31 cellular contexts compared by ENCODE assay signal in the genomic region with DNA sequence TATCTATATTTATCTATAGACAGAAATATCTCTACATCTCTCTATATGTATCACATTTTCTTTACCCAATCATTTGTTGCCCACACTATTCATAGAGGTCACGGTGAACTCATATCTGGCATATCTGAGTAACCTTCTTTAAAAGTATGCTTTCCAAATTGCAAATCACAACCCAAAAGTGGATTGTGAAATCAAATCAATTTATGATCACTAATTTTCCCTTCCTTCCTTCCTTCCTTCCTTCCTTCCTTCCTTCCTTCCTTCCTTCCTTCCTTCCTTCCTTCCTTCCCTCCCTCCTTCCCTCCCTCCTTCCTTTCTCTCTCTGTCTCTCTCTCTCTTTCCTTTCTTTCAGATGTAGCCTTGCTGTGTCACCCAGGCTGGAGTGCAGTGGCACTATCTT.
"Had no signal": no experiment of that assay in that cellular context is flagged by ENCODE, and none has a peak within 500 bp of the region (broad histone marks: within the 10 kb centered on the region; RNA-seq: fewer than 3 reads in every experiment).

No MANE protein-coding gene starts in this region.

- H3K4me1 ChIP-seq: adrenal gland, ascending aorta, body of pancreas, breast epithelium had no signal

- H3K36me3 ChIP-seq: adrenal gland, ascending aorta, brain microvascular endothelial cell, breast epithelium, cardiac muscle cell had no signal

- DNase-seq: activated effector memory CD4-positive, alpha-beta T cell treated with anti-CD3 and anti-CD28 coated beads, Interleukin-2, amount 50 U/mL, for 16 hours; activated effector memory CD4-positive, alpha-beta T cell treated with Interleukin-2 at 50 U/mL for 16 hours; activated gamma-delta T cell; activated gamma-delta T cell treated with Interleukin-2 at 50 U/mL for 16 hours; activated naive CD4-positive, alpha-beta T cell; activated naive CD4-positive, alpha-beta T cell treated with anti-CD3 and anti-CD28 coated beads for 36 hours; activated naive CD4-positive, alpha-beta T cell treated with anti-CD3 and anti-CD28 coated beads, Interleukin-2, amount 10 ng/mL, durations not matched to agents 7 days and 5 days; activated naive CD4-positive, alpha-beta T cell treated with anti-CD3 and anti-CD28 coated beads, Interleukin-2, amount 50 U/mL, for 16 hours; activated naive CD4-positive, alpha-beta T cell treated with Interleukin-2 at 50 U/mL for 16 hours; activated naive CD8-positive, alpha-beta T cell treated with anti-CD3 and anti-CD28 coated beads for 36 hours; activated naive CD8-positive, alpha-beta T cell treated with anti-CD3 and anti-CD28 coated beads, Interleukin-2, amount 10 ng/mL, durations not matched to agents 7 days and 5 days; activated naive CD8-positive, alpha-beta T cell treated with anti-CD3 and anti-CD28 coated beads, Interleukin-2, amount 50 U/mL, for 24 hours; activated T-cell treated with anti-CD3 and anti-CD28 coated beads, Interleukin-2, amount 50 U/mL, for 1 hour; activated T-cell treated with anti-CD3 and anti-CD28 coated beads, Interleukin-2, amount 50 U/mL, for 24 hours; activated T-cell treated with anti-CD3 and anti-CD28 coated beads, Interleukin-2, amount 50 U/mL, for 4 hours; activated T-cell treated with anti-CD3 and anti-CD28 coated beads, Interleukin-2, amount 50 U/mL, for 48 hours; activated T-cell treated with anti-CD3 and anti-CD28 coated beads, Interleukin-2, amount 50 U/mL, for 72 hours; adrenal gland; amygdala; anterior cingulate cortex; aorta; body of pancreas; brain microvascular endothelial cell; caudate nucleus; central memory CD4-positive, alpha-beta T cell; cerebellar nuclear complex had no signal

- H3K27me3 ChIP-seq: adrenal gland, ascending aorta, body of pancreas, brain microvascular endothelial cell, breast epithelium, cardiac muscle cell had no signal

- ATAC-seq: activated naive CD4-positive, alpha-beta T cell treated with anti-CD3 and anti-CD28 coated beads, Interleukin-2, amount 50 U/mL, for 72 hours; activated naive CD8-positive, alpha-beta T cell treated with anti-CD3 and anti-CD28 coated beads, Interleukin-2, amount 50 U/mL, for 24 hours; activated T-cell treated with anti-CD3 and anti-CD28 coated beads, Interleukin-2, amount 50 U/mL, for 4 hours; activated T-cell treated with anti-CD3 and anti-CD28 coated beads, Interleukin-2, amount 50 U/mL, for 72 hours; activated T-helper 17 cell treated with anti-CD3 and anti-CD28 coated beads, Interleukin-2, amount 50 U/mL, for 72 hours; body of pancreas had no signal

- H3K4me3 ChIP-seq: adrenal gland, ascending aorta, body of pancreas, breast epithelium, cardiac muscle cell had no signal

- H3K27ac ChIP-seq: adrenal gland, ascending aorta, body of pancreas, brain microvascular endothelial cell, breast epithelium, cardiac muscle cell had no signal

- H3K9me3 ChIP-seq: adrenal gland, ascending aorta, body of pancreas, breast epithelium had no signal
